ENCODE assay signal across 12 cellular contexts in the genomic region with DNA sequence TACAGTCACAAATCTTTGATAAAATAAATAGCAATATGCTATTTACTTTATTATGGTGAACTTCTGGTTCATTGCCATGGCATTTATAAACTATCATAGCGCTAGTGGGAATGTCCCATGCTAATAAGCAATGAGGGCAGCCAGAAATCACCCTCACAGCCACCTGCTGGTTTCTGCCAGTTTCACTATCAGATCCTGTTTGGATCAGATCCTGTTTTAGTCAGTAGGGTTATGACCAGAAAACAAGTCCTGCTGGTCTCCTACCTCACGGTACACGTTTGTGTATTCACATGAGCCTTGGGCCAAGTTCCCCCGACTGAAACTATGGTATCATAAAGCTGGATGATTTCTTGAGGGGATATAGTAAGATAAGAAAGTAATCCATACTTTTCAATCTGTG. TPM values are rescaled to one million over a fixed set of nuclear protein-coding genes. Genes with fewer than 3 reads are reported as not detected.
DNase-seq lines count a peak whose midpoint lies in the region; ATAC-seq and TF ChIP-seq lines count a peak whose summit lies in the region.
"Had no signal": no experiment of that assay in that cellular context is flagged by ENCODE, and none has a peak within 500 bp of the region (broad histone marks: within the 10 kb centered on the region; RNA-seq: fewer than 3 reads in every experiment).

No MANE protein-coding gene starts in this region.

- no peaks in the 10 kb centered on the region for H3K9me3 Mint-ChIP-seq in glutamatergic neuron (ENCODE audit: unreplicated experiment)

- no peak for TF ChIP-seq EP300 in stomach (IDR thresholded peaks at IDR 0.05)

- H3K9me2 ChIP-seq in Karpas-422 (replicated peaks; ENCODE audit: insufficient read depth, low read length) = no peaks in the 10 kb centered on the region

- TF ChIP-seq POLR2A in stomach (IDR thresholded peaks at IDR 0.05) = no peak

- H3K4me3 ChIP-seq in stomach (no peak overlapping the region), Karpas-422 (ENCODE audit: low read length) (no peak overlapping the region)
- H3K4me3 ChIP-seq: adrenal gland, ovary had no signal

- peak; percentile 58 for ATAC-seq in GM19324 (IDR thresholded peaks at IDR 0.05; ENCODE audit: low FRiP score, unreplicated experiment)
- ATAC-seq in HG02678 (IDR thresholded peaks at IDR 0.05; ENCODE audit: unreplicated experiment) = peak; percentile 79
- ATAC-seq in HG03460 (IDR thresholded peaks at IDR 0.05; ENCODE audit: unreplicated experiment) = peak; percentile 70
- no peak for ATAC-seq in foreskin keratinocyte
- ATAC-seq: HCT116, left ventricle myocardium superior had no signal

- H2AFZ ChIP-seq in Karpas-422 (ENCODE audit: low read length) = no peak overlapping the region

- DNase-seq in stomach = peak; percentile 49
- DNase-seq in glutamatergic neuron = no peak
- no peak for DNase-seq in foreskin keratinocyte
- DNase-seq in Karpas-422 = no peak
- DNase-seq: adrenal gland, Calu3, left ventricle myocardium superior, ovary had no signal

- intact Hi-C loops in stomach (cut with DNase I; ENCODE audit: low total_unique reads) = no loop called here

- H4K20me1 ChIP-seq in Karpas-422 (ENCODE audit: insufficient read depth, low read depth, low read length) = no peaks in the 10 kb centered on the region

- no peak overlapping the region for H3K4me2 ChIP-seq in Karpas-422 (ENCODE audit: low read depth, low read length, poor library complexity, severe bottlenecking)

- no peaks in the 10 kb centered on the region for H3K79me2 ChIP-seq in Karpas-422 (ENCODE audit: low read length)

- H3K27ac ChIP-seq in stomach (no peak overlapping the region), foreskin keratinocyte (no peak overlapping the region), Karpas-422 (ENCODE audit: low read length) (no peak overlapping the region)
- H3K27ac ChIP-seq: adrenal gland, ovary had no signal

- no peaks in the 10 kb centered on the region for H3K9me3 ChIP-seq in stomach
- H3K9me3 ChIP-seq in Karpas-422 (ENCODE audit: low read length) = no peaks in the 10 kb centered on the region
- H3K9me3 ChIP-seq: adrenal gland, ovary had no signal

- no peak overlapping the region for H3K4me3 Mint-ChIP-seq in glutamatergic neuron (ENCODE audit: unreplicated experiment)

- H3K4me1 Mint-ChIP-seq in glutamatergic neuron (ENCODE audit: low read depth, unreplicated experiment) = no peaks in the 10 kb centered on the region

- H3K36me3 Mint-ChIP-seq in glutamatergic neuron (ENCODE audit: unreplicated experiment) = no peaks in the 10 kb centered on the region

- no peaks in the 10 kb centered on the region for H3K27me3 Mint-ChIP-seq in glutamatergic neuron (ENCODE audit: unreplicated experiment)

- H3K27ac Mint-ChIP-seq in glutamatergic neuron (ENCODE audit: unreplicated experiment) = no peak overlapping the region

- no peaks in the 10 kb centered on the region for H3K27me3 ChIP-seq in stomach
- no peaks in the 10 kb centered on the region for H3K27me3 ChIP-seq in foreskin keratinocyte
- H3K27me3 ChIP-seq in Karpas-422 (ENCODE audit: low read length) = no peaks in the 10 kb centered on the region
- H3K27me3 ChIP-seq: ovary had no signal

- 28 to 50% (median 37%) methylated on average over 3 to 4 of the region's 4 CpGs for WGBS in stomach, 5 donors

- no peak overlapping the region for H3K9ac ChIP-seq in Karpas-422 (ENCODE audit: low read length)

- no peaks in the 10 kb centered on the region for H3K4me1 ChIP-seq in stomach
- no peaks in the 10 kb centered on the region for H3K4me1 ChIP-seq in foreskin keratinocyte
- H3K4me1 ChIP-seq in Karpas-422 (ENCODE audit: low read length) = no peaks in the 10 kb centered on the region
- H3K4me1 ChIP-seq: adrenal gland had no signal

- TF ChIP-seq CTCF in stomach (IDR thresholded peaks at IDR 0.05) (no peak), glutamatergic neuron (IDR thresholded peaks at IDR 0.05; ENCODE audit: partially characterized antibody, unreplicated experiment) (no peak), foreskin keratinocyte (conservative IDR thresholded peaks at IDR 0.05) (no peak)

- no peaks in the 10 kb centered on the region for H3K36me3 ChIP-seq in stomach
- H3K36me3 ChIP-seq in Karpas-422 (ENCODE audit: insufficient read depth, low read length) = no peaks in the 10 kb centered on the region
- H3K36me3 ChIP-seq: adrenal gland, ovary had no signal

RNA-seq across cellular contexts. Expression of a gene that starts 17.7 kb away (rescaled TPM):
- total RNA-seq in stomach (not detected), glutamatergic neuron (ENCODE audit: unreplicated experiment) (not detected), foreskin keratinocyte (not detected in 2 replicates)
- polyA plus RNA-seq in stomach (not detected), foreskin keratinocyte (not detected in 2 replicates)
- total RNA-seq in Karpas-422 (2014; rRNA removed; shearing (Covaris generic); ENCODE audit: low replicate concordance) = not detected in 2 replicates
- total RNA-seq: adrenal gland, Calu3, left ventricle myocardium superior, ovary had no signal
- polyA plus RNA-seq: adrenal gland, ovary had no signal
